Comparison of ENCODE assay signal across 14 cellular contexts in genomic region chr3:106423321-106424225, GRCh38.
DNase-seq lines count a peak whose midpoint lies in the region; ATAC-seq lines count a peak whose summit lies in the region.
"Had no signal": no experiment of that assay in that cellular context is flagged by ENCODE, and none has a peak within 500 bp of the region (broad histone marks: within the 10 kb centered on the region; RNA-seq: fewer than 3 reads in every experiment).

No MANE protein-coding gene starts in this region.

- peak overlapping the region; percentile 33 for H3K4me3 Mint-ChIP-seq in activated naive CD4-positive, alpha-beta T cell treated with anti-CD3 and anti-CD28 coated beads, Interleukin-2, amount 50 U/mL, for 24 hours
- H3K4me3 Mint-ChIP-seq: naive thymus-derived CD8-positive, alpha-beta T cell had no signal

- peak; percentile 29 to 44 for DNase-seq in activated CD4-positive, alpha-beta T cell treated with anti-CD3 and anti-CD28 coated beads, Interleukin-2, amount 50 U/mL, for 48 hours
- DNase-seq in activated CD4-positive, alpha-beta T cell treated with anti-CD3 and anti-CD28 coated beads, Interleukin-2, amount 50 U/mL, for 4 hours: no peak
- peak in 2 of 3 experiments; percentile 13 to 16 for DNase-seq in stimulated activated CD4-positive, alpha-beta T cell treated with anti-CD3 and anti-CD28 coated beads, TNF-alpha, amount 100 ng/mL, for 24 hours (ENCODE audit: low read depth in 3 of 3)
- DNase-seq in HK-2 (ENCODE audit: unreplicated experiment) (no peak), mucosa of gallbladder (ENCODE audit: low spot score) (no peak), neuronal stem cell (ENCODE audit: low spot score) (no peak)
- DNase-seq: activated effector memory CD4-positive, alpha-beta T cell treated with Interleukin-2 at 50 U/mL for 16 hours; Karpas-422; kidney glomerular epithelial cell; naive thymus-derived CD8-positive, alpha-beta T cell; NCI-H2171 treated with DMSO at 0.1 percent for 48 hours had no signal

- no peak overlapping the region for H3K14ac ChIP-seq in neuronal stem cell (ENCODE audit: low read length)

- no peak overlapping the region for H3K4me3 ChIP-seq in neuronal stem cell (ENCODE audit: low read length in 2 of 2)

- no CpG with 5 or more reads among the region's 7 CpGs for WGBS in neuronal stem cell (ENCODE audit: extremely low coverage in 2 of 2, insufficient read length in 2 of 2, insufficient replicate concordance in 1 of 2), 2 donors

- H3K36me3 Mint-ChIP-seq in activated naive CD4-positive, alpha-beta T cell treated with anti-CD3 and anti-CD28 coated beads, Interleukin-2, amount 50 U/mL, for 24 hours: peaks cover 2% of the 10 kb centered on the region
- H3K36me3 Mint-ChIP-seq: naive thymus-derived CD8-positive, alpha-beta T cell had no signal

- H2BK15ac ChIP-seq in neuronal stem cell (ENCODE audit: low read length): no peak overlapping the region

- H2AK5ac ChIP-seq in neuronal stem cell (ENCODE audit: low read depth, low read length): no peak overlapping the region

- no peaks in the 10 kb centered on the region for H3K9me3 ChIP-seq in neuronal stem cell (replicated peaks in 1 of 2; ENCODE audit: control insufficient read depth in 2 of 2, insufficient read depth in 1 of 2, low read depth in 1 of 2, low read length in 2 of 2)

- H3K27ac ChIP-seq in neuronal stem cell (replicated peaks; ENCODE audit: low read length): no peak overlapping the region

- peaks cover 13% of the 10 kb centered on the region for H3K9me3 Mint-ChIP-seq in activated naive CD4-positive, alpha-beta T cell treated with anti-CD3 and anti-CD28 coated beads, Interleukin-2, amount 50 U/mL, for 24 hours

- H3K27ac Mint-ChIP-seq in activated naive CD4-positive, alpha-beta T cell treated with anti-CD3 and anti-CD28 coated beads, Interleukin-2, amount 50 U/mL, for 24 hours: peak overlapping the region; percentile 33
- H3K27ac Mint-ChIP-seq: naive thymus-derived CD8-positive, alpha-beta T cell had no signal

- peaks cover 17% of the 10 kb centered on the region for H3K4me1 Mint-ChIP-seq in activated naive CD4-positive, alpha-beta T cell treated with anti-CD3 and anti-CD28 coated beads, Interleukin-2, amount 50 U/mL, for 24 hours

- ATAC-seq in HG02798 (IDR thresholded peaks at IDR 0.05; ENCODE audit: poor library complexity, unreplicated experiment): peak; percentile 40
- ATAC-seq: naive thymus-derived CD8-positive, alpha-beta T cell; Panc1 had no signal

- H3K9ac ChIP-seq in neuronal stem cell (ENCODE audit: low read depth, low read length, poor library complexity): no peak overlapping the region

- no peak overlapping the region for H4K8ac ChIP-seq in neuronal stem cell (ENCODE audit: low read depth, low read length)

- no peak overlapping the region for H4K91ac ChIP-seq in neuronal stem cell (ENCODE audit: low read depth, low read length, poor library complexity)

- H3K27me3 ChIP-seq in neuronal stem cell (ENCODE audit: control insufficient read depth in 3 of 3, insufficient read depth in 3 of 3, low read depth in 1 of 3, low read length in 3 of 3): no peaks in the 10 kb centered on the region

- H3K18ac ChIP-seq in neuronal stem cell (ENCODE audit: low read length): no peak overlapping the region

- H3K23ac ChIP-seq in neuronal stem cell (ENCODE audit: low read depth, low read length, poor library complexity): no peak overlapping the region

- H3K4me1 ChIP-seq in neuronal stem cell (ENCODE audit: control insufficient read depth in 2 of 2, insufficient read depth in 1 of 2, low read depth in 1 of 2, low read length in 2 of 2): peaks cover 0 to 8% of the 10 kb centered on the region in 2 donors

- H2BK12ac ChIP-seq in neuronal stem cell (ENCODE audit: low read length): no peak overlapping the region

- no peaks in the 10 kb centered on the region for H3K79me1 ChIP-seq in neuronal stem cell (ENCODE audit: low read depth, low read length)

- H3K36me3 ChIP-seq in neuronal stem cell (replicated peaks in 1 of 2; ENCODE audit: control insufficient read depth in 2 of 2, insufficient read depth in 2 of 2, low read length in 2 of 2): no peaks in the 10 kb centered on the region

- H3K27me3 Mint-ChIP-seq in activated naive CD4-positive, alpha-beta T cell treated with anti-CD3 and anti-CD28 coated beads, Interleukin-2, amount 50 U/mL, for 24 hours: no peaks in the 10 kb centered on the region

- H3K4me2 ChIP-seq in neuronal stem cell (ENCODE audit: insufficient read depth, low read length, poor library complexity, severe bottlenecking): no peak overlapping the region

- H2BK120ac ChIP-seq in neuronal stem cell (ENCODE audit: low read depth, low read length): no peak overlapping the region

- H2BK5ac ChIP-seq in neuronal stem cell (ENCODE audit: low read length): no peak overlapping the region

- no peak overlapping the region for H2AFZ ChIP-seq in neuronal stem cell (ENCODE audit: low read length)

- no peak overlapping the region for H3K4ac ChIP-seq in neuronal stem cell (ENCODE audit: low read length)

Comparison
In these comparisons a context has a peak if more than half of its experiments do, and no peak if none do; other contexts are left out.
1. DNase-seq: peak in activated CD4-positive, alpha-beta T cell treated with anti-CD3 and anti-CD28 coated beads, Interleukin-2, amount 50 U/mL, for 48 hours (2 of 2) and stimulated activated CD4-positive, alpha-beta T cell treated with anti-CD3 and anti-CD28 coated beads, TNF-alpha, amount 100 ng/mL, for 24 hours (2 of 3); none in activated CD4-positive, alpha-beta T cell treated with anti-CD3 and anti-CD28 coated beads, Interleukin-2, amount 50 U/mL, for 4 hours (0 of 2), HK-2 (single experiment), mucosa of gallbladder (single experiment) and neuronal stem cell (single experiment).